20 cellular contexts compared by ENCODE assay signal in the genomic region with DNA sequence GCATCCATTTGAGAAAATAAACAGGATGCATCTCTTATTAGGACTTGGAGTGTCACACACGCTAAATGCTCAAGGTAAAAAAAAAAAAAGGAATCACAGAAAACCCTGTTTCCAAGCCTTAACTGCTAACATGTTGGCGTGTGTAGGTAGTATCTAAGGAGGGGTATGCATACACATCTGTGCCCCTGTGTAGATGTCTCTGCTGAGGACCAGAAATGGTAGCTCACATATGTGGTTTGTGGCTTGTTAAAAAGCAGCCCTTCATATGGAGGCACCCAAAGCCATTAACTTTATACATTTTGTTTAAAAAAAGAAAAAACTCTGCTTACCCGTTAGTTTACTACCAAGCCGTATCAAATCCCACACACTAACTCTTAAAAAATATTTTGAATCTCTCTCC.
"Had no signal": no experiment of that assay in that cellular context is flagged by ENCODE, and none has a peak within 500 bp of the region (broad histone marks: within the 10 kb centered on the region; RNA-seq: fewer than 3 reads in every experiment).

No MANE protein-coding gene starts in this region.

- H3K9me3 Mint-ChIP-seq: dendritic cell treated with granulocyte-macrophage colony-stimulating factor and Interleukin-4, amounts not matched to agents 40 ng/mL and 50 ng/mL, for 4 days; naive thymus-derived CD4-positive, alpha-beta T cell had no signal

- H3K4me3 Mint-ChIP-seq: dendritic cell treated with granulocyte-macrophage colony-stimulating factor and Interleukin-4, amounts not matched to agents 40 ng/mL and 50 ng/mL, for 4 days; neural crest cell; type B pancreatic cell had no signal

- H3K36me3 ChIP-seq: esophagus squamous epithelium, right atrium auricular region, sigmoid colon, suprapubic skin, thyroid gland, uterus had no signal

- H3K9me3 ChIP-seq: esophagus squamous epithelium, right atrium auricular region, sigmoid colon, suprapubic skin, thyroid gland, uterus had no signal

- ATAC-seq: left colon; left ventricle myocardium superior; naive thymus-derived CD4-positive, alpha-beta T cell; stimulated activated naive CD8-positive, alpha-beta T cell treated with anti-CD3 and anti-CD28 coated beads, Interleukin-15, Interleukin-2, amounts not matched to agents 100 U/mL and 50 U/mL, for 24 hours had no signal

- H3K27me3 ChIP-seq: esophagus squamous epithelium, hepatocyte, right atrium auricular region, sigmoid colon, suprapubic skin, thyroid gland, uterus had no signal

- H2AFZ ChIP-seq: hepatocyte had no signal

- DNase-seq: esophagus squamous epithelium; foreskin fibroblast; left colon; left ventricle myocardium superior; mesendoderm; naive thymus-derived CD4-positive, alpha-beta T cell; sigmoid colon; stimulated activated CD4-positive, alpha-beta T cell treated with anti-CD3 and anti-CD28 coated beads, Interleukin-12 subunit alpha, Interleukin-12 subunit beta, amount 100 ng/mL, for 4 hours; stimulated activated CD4-positive, alpha-beta T cell treated with anti-CD3 and anti-CD28 coated beads, Interleukin-2, amount 100 ng/mL, for 48 hours; stimulated activated naive CD8-positive, alpha-beta T cell treated with anti-CD3 and anti-CD28 coated beads, Interleukin-15, Interleukin-2, amounts not matched to agents 100 U/mL and 50 U/mL, for 24 hours; thyroid gland; uterus had no signal

- H3K27me3 Mint-ChIP-seq: dendritic cell treated with granulocyte-macrophage colony-stimulating factor and Interleukin-4, amounts not matched to agents 40 ng/mL and 50 ng/mL, for 4 days had no signal

- H3K79me2 ChIP-seq: hepatocyte had no signal

- H3K27ac ChIP-seq: esophagus squamous epithelium, hepatocyte, right atrium auricular region, sigmoid colon, suprapubic skin, thyroid gland, uterus had no signal

- H3K4me3 ChIP-seq: esophagus squamous epithelium, hepatocyte, lung, right atrium auricular region, sigmoid colon, skin epidermis, suprapubic skin, thyroid gland, uterus had no signal

- H3K27ac Mint-ChIP-seq: dendritic cell treated with granulocyte-macrophage colony-stimulating factor and Interleukin-4, amounts not matched to agents 40 ng/mL and 50 ng/mL, for 4 days; type B pancreatic cell had no signal

- H3K36me3 Mint-ChIP-seq: naive thymus-derived CD4-positive, alpha-beta T cell; type B pancreatic cell had no signal

- H3K4me2 ChIP-seq: hepatocyte had no signal

- H3K4me1 ChIP-seq: esophagus squamous epithelium, right atrium auricular region, sigmoid colon, suprapubic skin, thyroid gland, uterus had no signal
